5 cellular contexts compared by ENCODE assay signal in the genomic region with DNA sequence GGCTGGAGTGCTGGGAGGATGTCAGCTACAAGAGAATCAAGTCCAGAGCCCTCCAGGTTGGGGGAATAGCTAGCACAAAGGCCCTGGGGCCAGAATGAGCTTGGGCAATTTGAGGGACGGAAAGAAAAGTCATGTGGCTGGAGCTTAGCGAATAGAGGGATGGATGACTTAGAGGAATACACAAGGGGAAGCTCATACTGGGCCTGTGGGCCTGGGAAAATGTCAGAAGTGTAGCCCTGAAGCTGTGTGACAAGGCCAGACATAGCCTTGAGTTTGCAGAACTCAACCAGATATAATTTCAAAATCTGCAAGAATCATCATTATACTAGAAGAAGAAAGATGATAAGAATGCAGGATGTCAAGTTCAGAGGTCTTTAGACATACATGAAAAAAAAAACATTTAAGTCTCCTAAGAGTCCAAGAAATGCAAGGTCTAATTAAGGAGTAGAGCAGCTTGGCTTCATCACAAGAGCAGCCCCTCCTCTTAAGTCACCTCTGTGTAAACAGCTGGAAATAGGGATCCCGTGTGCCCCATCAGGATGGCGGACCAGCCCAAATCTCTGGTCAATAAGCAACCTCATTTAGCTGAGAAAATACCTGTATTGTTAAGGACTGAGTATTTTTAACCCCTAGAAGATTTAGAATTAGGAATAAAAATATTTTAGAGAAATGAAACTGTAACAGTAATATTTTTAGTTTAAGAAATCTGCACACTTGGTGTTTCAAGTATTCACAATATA.
"Had no signal": no experiment of that assay in that cellular context is flagged by ENCODE, and none has a peak within 500 bp of the region (broad histone marks: within the 10 kb centered on the region; RNA-seq: fewer than 3 reads in every experiment).

No MANE protein-coding gene starts in this region.

- H3K4me2 ChIP-seq: GM23338 had no signal

- H3K4me3 ChIP-seq: GM23338, K562 had no signal

- H2AFZ ChIP-seq: GM23338 had no signal

- H3K27ac Mint-ChIP-seq: GM23338 had no signal

- DNase-seq: H9, HCEC 1CT, IMR-90 had no signal

- H3K4me3 Mint-ChIP-seq: GM23338, H9 had no signal
